29 cellular contexts compared by ENCODE assay signal in genomic region chr10:84152769-84153168, GRCh38. TPM values are rescaled to one million over a fixed set of nuclear protein-coding genes. Genes with fewer than 3 reads are reported as not detected.
A peak's percentile ranks its signal among the peaks of the same experiment; 100 is the strongest.
DNase-seq lines count a peak whose midpoint lies in the region; ATAC-seq and TF ChIP-seq lines count a peak whose summit lies in the region.
"Had no signal": no experiment of that assay in that cellular context is flagged by ENCODE, and none has a peak within 500 bp of the region (broad histone marks: within the 10 kb centered on the region; RNA-seq: fewer than 3 reads in every experiment).

No MANE protein-coding gene starts in this region.

- CTCF ChIA-PET in activated CD4-positive, alpha-beta memory T cell treated with anti-CD3 and anti-CD28 coated beads for 36 hours (lab: Charles Lee) = interaction anchor here (1.1 kb wide), 1 partner anchor 141 kb away, joined by 3 read pairs; no protein-coding TSS in a partner anchor
- CTCF ChIA-PET in activated CD4-positive, alpha-beta memory T cell treated with anti-CD3 and anti-CD28 coated beads, Interleukin-2, amount 10 ng/mL, durations not matched to agents 7 days and 5 days (lab: Charles Lee) = no interaction called here
- CTCF ChIA-PET in activated naive CD4-positive, alpha-beta T cell treated with anti-CD3 and anti-CD28 coated beads, Interleukin-2, amount 10 ng/mL, durations not matched to agents 7 days and 5 days (lab: Charles Lee) = interaction anchor here (1.2 kb wide), 1 partner anchor 12 kb away, joined by 3 read pairs; no protein-coding TSS in a partner anchor

- H3K9me3 ChIP-seq in mucosa of descending colon = no peaks in the 10 kb centered on the region
- H3K9me3 ChIP-seq: BE2C had no signal

- POLR2A ChIA-PET in activated CD4-positive, alpha-beta memory T cell treated with anti-CD3 and anti-CD28 coated beads for 36 hours (lab: Charles Lee) = no interaction called here
- POLR2A ChIA-PET in activated CD4-positive, alpha-beta memory T cell treated with anti-CD3 and anti-CD28 coated beads, Interleukin-2, amount 10 ng/mL, durations not matched to agents 7 days and 5 days (lab: Charles Lee) = no interaction called here

- peak overlapping the region; percentile 76 for H3K27ac Mint-ChIP-seq in activated CD4-positive, alpha-beta memory T cell treated with anti-CD3 and anti-CD28 coated beads for 36 hours
- H3K27ac Mint-ChIP-seq in activated CD4-positive, alpha-beta memory T cell treated with anti-CD3 and anti-CD28 coated beads, Interleukin-2, amount 10 ng/mL, durations not matched to agents 7 days and 5 days = no peak overlapping the region
- H3K27ac Mint-ChIP-seq in activated naive CD4-positive, alpha-beta T cell treated with anti-CD3 and anti-CD28 coated beads, Interleukin-2, amount 50 U/mL, for 72 hours = peak overlapping the region; percentile 20 to 79
- H3K27ac Mint-ChIP-seq in activated naive CD4-positive, alpha-beta T cell treated with anti-CD3 and anti-CD28 coated beads, Interleukin-2, amount 10 ng/mL, durations not matched to agents 7 days and 5 days = no peak overlapping the region
- H3K27ac Mint-ChIP-seq in activated naive CD8-positive, alpha-beta T cell = peak overlapping the region; percentile 83
- H3K27ac Mint-ChIP-seq in stimulated activated memory B cell treated with anti-CD40 and anti-IgM and Interleukin-4, amounts not matched to agents 10 μg/mL and 1 μg/mL and 100 μg/mL, for 72 hours = peak overlapping the region; percentile 24
- H3K27ac Mint-ChIP-seq: H9, IgD-negative memory B cell had no signal

- no peak for TF ChIP-seq CTCF in mucosa of descending colon (IDR thresholded peaks at IDR 0.05)

- DNase-seq in activated CD4-positive, alpha-beta memory T cell treated with anti-CD3 and anti-CD28 coated beads for 36 hours = no peak
- DNase-seq in activated CD4-positive, alpha-beta memory T cell treated with anti-CD3 and anti-CD28 coated beads, Interleukin-2, amount 10 ng/mL, durations not matched to agents 7 days and 5 days = no peak
- no peak for DNase-seq in activated naive CD4-positive, alpha-beta T cell treated with anti-CD3 and anti-CD28 coated beads, Interleukin-2, amount 50 U/mL, for 72 hours (ENCODE audit: low spot score in 2 of 2)
- DNase-seq in activated naive CD4-positive, alpha-beta T cell treated with anti-CD3 and anti-CD28 coated beads, Interleukin-2, amount 10 ng/mL, durations not matched to agents 7 days and 5 days = no peak
- DNase-seq in mucosa of descending colon = no peak
- DNase-seq: 8988T; ACHN; BE2C; CD8-positive, alpha-beta memory T cell; DMS 273 treated with DMSO at 0.1 percent for 48 hours; DMS79; EL; GDM1; GM23248; H9; NCI-H1048; NCI-H1694; NCI-H2029 treated with DMSO at 0.1 percent for 48 hours; NCI-H2227 treated with DMSO at 0.1 percent for 48 hours; NCI-H526 treated with DMSO at 0.1 percent for 48 hours; SHP77 had no signal

- H3K36me3 Mint-ChIP-seq in activated CD4-positive, alpha-beta memory T cell treated with anti-CD3 and anti-CD28 coated beads for 36 hours = peaks cover 43% of the 10 kb centered on the region
- peaks cover 50% of the 10 kb centered on the region for H3K36me3 Mint-ChIP-seq in activated CD4-positive, alpha-beta memory T cell treated with anti-CD3 and anti-CD28 coated beads, Interleukin-2, amount 10 ng/mL, durations not matched to agents 7 days and 5 days (ENCODE audit: low read depth)
- peaks cover 0 to 6% of the 10 kb centered on the region in 2 donors for H3K36me3 Mint-ChIP-seq in activated naive CD4-positive, alpha-beta T cell treated with anti-CD3 and anti-CD28 coated beads, Interleukin-2, amount 50 U/mL, for 72 hours
- peaks cover 40% of the 10 kb centered on the region for H3K36me3 Mint-ChIP-seq in activated naive CD4-positive, alpha-beta T cell treated with anti-CD3 and anti-CD28 coated beads, Interleukin-2, amount 10 ng/mL, durations not matched to agents 7 days and 5 days
- H3K36me3 Mint-ChIP-seq in activated naive CD8-positive, alpha-beta T cell = peaks cover 2% of the 10 kb centered on the region
- H3K36me3 Mint-ChIP-seq in stimulated activated memory B cell treated with anti-CD40 and anti-IgM and Interleukin-4, amounts not matched to agents 10 μg/mL and 1 μg/mL and 100 μg/mL, for 72 hours = peaks cover 42% of the 10 kb centered on the region

- no peaks in the 10 kb centered on the region for H3K4me1 ChIP-seq in mucosa of descending colon (ENCODE audit: low read depth)
- H3K4me1 ChIP-seq: BE2C had no signal

- H3K4me1 Mint-ChIP-seq in activated CD4-positive, alpha-beta memory T cell treated with anti-CD3 and anti-CD28 coated beads for 36 hours (ENCODE audit: low read depth) = peaks cover 31% of the 10 kb centered on the region
- peaks cover 11% of the 10 kb centered on the region for H3K4me1 Mint-ChIP-seq in activated CD4-positive, alpha-beta memory T cell treated with anti-CD3 and anti-CD28 coated beads, Interleukin-2, amount 10 ng/mL, durations not matched to agents 7 days and 5 days
- peaks cover 17% of the 10 kb centered on the region for H3K4me1 Mint-ChIP-seq in activated naive CD4-positive, alpha-beta T cell treated with anti-CD3 and anti-CD28 coated beads, Interleukin-2, amount 10 ng/mL, durations not matched to agents 7 days and 5 days
- H3K4me1 Mint-ChIP-seq in activated naive CD8-positive, alpha-beta T cell (ENCODE audit: low read depth) = peaks cover 32% of the 10 kb centered on the region
- H3K4me1 Mint-ChIP-seq in stimulated activated memory B cell treated with anti-CD40 and anti-IgM and Interleukin-4, amounts not matched to agents 10 μg/mL and 1 μg/mL and 100 μg/mL, for 72 hours = peaks cover 11% of the 10 kb centered on the region

- ATAC-seq in activated naive CD4-positive, alpha-beta T cell treated with anti-CD3 and anti-CD28 coated beads, Interleukin-2, amount 50 U/mL, for 72 hours = peak; percentile 41 to 86
- ATAC-seq in stimulated activated memory B cell treated with anti-CD40 and anti-IgM and Interleukin-4, amounts not matched to agents 10 μg/mL and 1 μg/mL and 100 μg/mL, for 72 hours = no peak
- ATAC-seq in HG02642 (IDR thresholded peaks at IDR 0.05; ENCODE audit: poor library complexity, unreplicated experiment) (no peak), mucosa of descending colon (no peak)
- ATAC-seq: GM12878, Panc1 had no signal

- H3K4me3 ChIP-seq in mucosa of descending colon = no peak overlapping the region
- H3K4me3 ChIP-seq: GM12878, GM23248 had no signal

- intact Hi-C loops in activated CD4-positive, alpha-beta memory T cell treated with anti-CD3 and anti-CD28 coated beads for 36 hours (cut with micrococcal nuclease) = loop anchor here (1.0 kb wide), 1 partner anchor 13 kb away; the partner anchor contains the start of gene GHITM
- intact Hi-C loops in mucosa of descending colon (cut with DNase I, micrococcal nuclease) = loop anchor here in 1 of 2 donors (10.0 kb wide), 1 partner anchor 52 kb away; no protein-coding TSS in a partner anchor

- H3K36me3 ChIP-seq in mucosa of descending colon (ENCODE audit: low read depth) = peaks cover 8% of the 10 kb centered on the region

- no peaks in the 10 kb centered on the region for H3K9me3 Mint-ChIP-seq in activated CD4-positive, alpha-beta memory T cell treated with anti-CD3 and anti-CD28 coated beads for 36 hours
- no peaks in the 10 kb centered on the region for H3K9me3 Mint-ChIP-seq in activated CD4-positive, alpha-beta memory T cell treated with anti-CD3 and anti-CD28 coated beads, Interleukin-2, amount 10 ng/mL, durations not matched to agents 7 days and 5 days
- H3K9me3 Mint-ChIP-seq in activated naive CD4-positive, alpha-beta T cell treated with anti-CD3 and anti-CD28 coated beads, Interleukin-2, amount 50 U/mL, for 72 hours = no peaks in the 10 kb centered on the region
- no peaks in the 10 kb centered on the region for H3K9me3 Mint-ChIP-seq in activated naive CD4-positive, alpha-beta T cell treated with anti-CD3 and anti-CD28 coated beads, Interleukin-2, amount 10 ng/mL, durations not matched to agents 7 days and 5 days
- no peaks in the 10 kb centered on the region for H3K9me3 Mint-ChIP-seq in activated naive CD8-positive, alpha-beta T cell (ENCODE audit: low read depth)
- no peaks in the 10 kb centered on the region for H3K9me3 Mint-ChIP-seq in stimulated activated memory B cell treated with anti-CD40 and anti-IgM and Interleukin-4, amounts not matched to agents 10 μg/mL and 1 μg/mL and 100 μg/mL, for 72 hours
- H3K9me3 Mint-ChIP-seq: CD8-positive, alpha-beta memory T cell; H9; IgD-negative memory B cell had no signal

- H3K4me3 Mint-ChIP-seq in activated CD4-positive, alpha-beta memory T cell treated with anti-CD3 and anti-CD28 coated beads for 36 hours = no peak overlapping the region
- H3K4me3 Mint-ChIP-seq in activated CD4-positive, alpha-beta memory T cell treated with anti-CD3 and anti-CD28 coated beads, Interleukin-2, amount 10 ng/mL, durations not matched to agents 7 days and 5 days = no peak overlapping the region
- H3K4me3 Mint-ChIP-seq in activated naive CD4-positive, alpha-beta T cell treated with anti-CD3 and anti-CD28 coated beads, Interleukin-2, amount 10 ng/mL, durations not matched to agents 7 days and 5 days = no peak overlapping the region
- H3K4me3 Mint-ChIP-seq in activated naive CD8-positive, alpha-beta T cell = no peak overlapping the region
- H3K4me3 Mint-ChIP-seq in stimulated activated memory B cell treated with anti-CD40 and anti-IgM and Interleukin-4, amounts not matched to agents 10 μg/mL and 1 μg/mL and 100 μg/mL, for 72 hours = no peak overlapping the region
- H3K4me3 Mint-ChIP-seq: CD14-positive monocyte; CD8-positive, alpha-beta memory T cell; H9; IgD-negative memory B cell had no signal

- no peaks in the 10 kb centered on the region for H3K27me3 Mint-ChIP-seq in activated CD4-positive, alpha-beta memory T cell treated with anti-CD3 and anti-CD28 coated beads for 36 hours
- no peaks in the 10 kb centered on the region for H3K27me3 Mint-ChIP-seq in activated CD4-positive, alpha-beta memory T cell treated with anti-CD3 and anti-CD28 coated beads, Interleukin-2, amount 10 ng/mL, durations not matched to agents 7 days and 5 days
- H3K27me3 Mint-ChIP-seq in activated naive CD4-positive, alpha-beta T cell treated with anti-CD3 and anti-CD28 coated beads, Interleukin-2, amount 10 ng/mL, durations not matched to agents 7 days and 5 days = no peaks in the 10 kb centered on the region
- H3K27me3 Mint-ChIP-seq in activated naive CD8-positive, alpha-beta T cell = no peaks in the 10 kb centered on the region
- H3K27me3 Mint-ChIP-seq in stimulated activated memory B cell treated with anti-CD40 and anti-IgM and Interleukin-4, amounts not matched to agents 10 μg/mL and 1 μg/mL and 100 μg/mL, for 72 hours = no peaks in the 10 kb centered on the region
- H3K27me3 Mint-ChIP-seq: CD8-positive, alpha-beta memory T cell; IgD-negative memory B cell had no signal

RNA-seq across cellular contexts. Expression of gene GHITM, which starts 13.5 kb away (rescaled TPM):
- total RNA-seq in activated CD4-positive, alpha-beta memory T cell treated with anti-CD3 and anti-CD28 coated beads for 36 hours = 100 to 1,000 TPM; 192 to 197 TPM
- 100 to 1,000 TPM; 120 to 124 TPM for total RNA-seq in activated CD4-positive, alpha-beta memory T cell treated with anti-CD3 and anti-CD28 coated beads, Interleukin-2, amount 10 ng/mL, durations not matched to agents 7 days and 5 days
- total RNA-seq in activated naive CD4-positive, alpha-beta T cell treated with anti-CD3 and anti-CD28 coated beads, Interleukin-2, amount 50 U/mL, for 72 hours = 100 to 1,000 TPM; 169 to 227 TPM
- total RNA-seq in mucosa of descending colon = 100 to 1,000 TPM; 216 to 279 (median 271) TPM

RNA-seq across cellular contexts. Expression of gene GPR15LG, which starts 20.8 kb away (rescaled TPM):
- total RNA-seq in activated CD4-positive, alpha-beta memory T cell treated with anti-CD3 and anti-CD28 coated beads for 36 hours = not detected
- total RNA-seq in activated CD4-positive, alpha-beta memory T cell treated with anti-CD3 and anti-CD28 coated beads, Interleukin-2, amount 10 ng/mL, durations not matched to agents 7 days and 5 days = not detected
- not detected for total RNA-seq in activated naive CD4-positive, alpha-beta T cell treated with anti-CD3 and anti-CD28 coated beads, Interleukin-2, amount 50 U/mL, for 72 hours
- 100 to 1,000 TPM; 231 to 725 (median 467) TPM for total RNA-seq in mucosa of descending colon
- total RNA-seq: CD8-positive, alpha-beta memory T cell; GM23248; H9; NCI-H460 had no signal

RNA-seq across cellular contexts. Expression of gene CDHR1, which starts 41.6 kb away (rescaled TPM):
- total RNA-seq in activated CD4-positive, alpha-beta memory T cell treated with anti-CD3 and anti-CD28 coated beads for 36 hours = under 1 TPM; 0.40 to 0.75 TPM
- total RNA-seq in activated CD4-positive, alpha-beta memory T cell treated with anti-CD3 and anti-CD28 coated beads, Interleukin-2, amount 10 ng/mL, durations not matched to agents 7 days and 5 days = under 1 TPM; 0.38 to 0.45 TPM
- 1 to 10 TPM in 1 of 2 donors, under 1 TPM in 1; 0.64 to 1.1 TPM for total RNA-seq in activated naive CD4-positive, alpha-beta T cell treated with anti-CD3 and anti-CD28 coated beads, Interleukin-2, amount 50 U/mL, for 72 hours
- total RNA-seq in mucosa of descending colon = 100 to 1,000 TPM in 2 of 3 donors, 10 to 100 TPM in 1; 39.6 to 169 (median 114) TPM
- total RNA-seq: GM23248 had no signal

Comparison
In these comparisons a context has a peak if more than half of its experiments do, and no peak if none do; other contexts are left out.
1. H3K27ac Mint-ChIP-seq: peak in activated CD4-positive, alpha-beta memory T cell treated with anti-CD3 and anti-CD28 coated beads for 36 hours (single experiment), activated naive CD4-positive, alpha-beta T cell treated with anti-CD3 and anti-CD28 coated beads, Interleukin-2, amount 50 U/mL, for 72 hours (2 of 2), activated naive CD8-positive, alpha-beta T cell (single experiment) and stimulated activated memory B cell treated with anti-CD40 and anti-IgM and Interleukin-4, amounts not matched to agents 10 μg/mL and 1 μg/mL and 100 μg/mL, for 72 hours (single experiment); none in activated CD4-positive, alpha-beta memory T cell treated with anti-CD3 and anti-CD28 coated beads, Interleukin-2, amount 10 ng/mL, durations not matched to agents 7 days and 5 days (single experiment) and activated naive CD4-positive, alpha-beta T cell treated with anti-CD3 and anti-CD28 coated beads, Interleukin-2, amount 10 ng/mL, durations not matched to agents 7 days and 5 days (single experiment).
2. ATAC-seq: peak in activated naive CD4-positive, alpha-beta T cell treated with anti-CD3 and anti-CD28 coated beads, Interleukin-2, amount 50 U/mL, for 72 hours (2 of 2); none in stimulated activated memory B cell treated with anti-CD40 and anti-IgM and Interleukin-4, amounts not matched to agents 10 μg/mL and 1 μg/mL and 100 μg/mL, for 72 hours (single experiment), HG02642 (single experiment) and mucosa of descending colon (single experiment).
3. RNA of gene GPR15LG, which starts 20.8 kb away (total RNA-seq): 231 to 725 TPM in mucosa of descending colon; not detected in activated CD4-positive, alpha-beta memory T cell treated with anti-CD3 and anti-CD28 coated beads for 36 hours, not detected in activated CD4-positive, alpha-beta memory T cell treated with anti-CD3 and anti-CD28 coated beads, Interleukin-2, amount 10 ng/mL, durations not matched to agents 7 days and 5 days and not detected in activated naive CD4-positive, alpha-beta T cell treated with anti-CD3 and anti-CD28 coated beads, Interleukin-2, amount 50 U/mL, for 72 hours; every median in the first group is over 100 times any median in the second.
4. RNA of gene CDHR1, which starts 41.6 kb away (total RNA-seq): 39.6 to 169 TPM in mucosa of descending colon; 0.64 to 1.1 TPM in activated naive CD4-positive, alpha-beta T cell treated with anti-CD3 and anti-CD28 coated beads, Interleukin-2, amount 50 U/mL, for 72 hours, 0.40 to 0.75 TPM in activated CD4-positive, alpha-beta memory T cell treated with anti-CD3 and anti-CD28 coated beads for 36 hours and 0.38 to 0.45 TPM in activated CD4-positive, alpha-beta memory T cell treated with anti-CD3 and anti-CD28 coated beads, Interleukin-2, amount 10 ng/mL, durations not matched to agents 7 days and 5 days; every median in the first group is over 10 times any median in the second.